Comparison of ENCODE assay signal across 18 cellular contexts in the genomic region with DNA sequence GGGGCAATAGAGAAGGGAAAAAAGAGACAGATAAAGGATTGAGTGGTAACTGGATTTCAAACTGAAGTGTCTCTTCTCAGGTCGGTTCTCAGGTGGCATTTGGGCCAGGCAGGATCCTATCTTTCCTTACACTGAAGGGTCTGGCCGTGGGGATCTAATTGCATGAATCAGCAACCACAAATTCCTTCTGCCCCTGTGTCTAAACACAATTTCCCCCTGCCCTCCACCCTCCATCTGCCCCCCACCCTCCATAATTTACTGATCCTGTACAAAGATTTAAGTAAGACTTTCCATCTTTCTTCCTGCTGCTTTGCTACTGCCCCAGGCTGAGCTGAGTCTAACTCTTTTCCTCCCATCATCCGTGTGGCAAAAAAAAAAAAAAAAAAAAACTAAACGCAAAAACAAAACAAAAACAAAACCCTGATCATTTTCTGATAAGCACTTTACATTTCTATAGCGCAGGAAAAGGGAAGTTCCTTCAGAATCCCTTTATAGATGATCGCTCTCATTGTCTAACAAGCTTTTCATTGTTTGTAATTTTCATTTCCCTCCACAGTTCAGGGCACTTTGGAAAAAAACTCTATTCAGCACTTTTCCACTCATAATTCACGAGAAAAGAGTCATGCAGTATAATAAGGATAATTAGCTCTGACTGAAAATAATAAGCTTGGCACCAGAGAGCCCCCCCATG.
DNase-seq lines count a peak whose midpoint lies in the region; ATAC-seq, FAIRE-seq and TF ChIP-seq lines count a peak whose summit lies in the region.
"Had no signal": no experiment of that assay in that cellular context is flagged by ENCODE, and none has a peak within 500 bp of the region (broad histone marks: within the 10 kb centered on the region; RNA-seq: fewer than 3 reads in every experiment).

No MANE protein-coding gene starts in this region.

- no peak for TF ChIP-seq CTCF in osteocyte (IDR thresholded peaks at IDR 0.05)

- ATAC-seq in HG03565 (IDR thresholded peaks at IDR 0.05; ENCODE audit: unreplicated experiment): no peak

- peak; percentile 33 for FAIRE-seq in GM12892 (lab: Jason Lieb, UNC)
- FAIRE-seq: endothelial cell of umbilical vein, G401.6, H54, TTC549 had no signal

- no peaks in the 10 kb centered on the region for H3K27me3 ChIP-seq in adipocyte (replicated peaks; ENCODE audit: control insufficient read depth, insufficient read depth, low read length)
- H3K27me3 ChIP-seq: BLaER1, stomach had no signal

- H3K36me3 Mint-ChIP-seq in osteocyte (ENCODE audit: unreplicated experiment): no peaks in the 10 kb centered on the region
- H3K36me3 Mint-ChIP-seq: naive B cell had no signal

- TF ChIP-seq POLR2A in GM12892 (IDR thresholded peaks at IDR 0.05; ENCODE audit: low read depth, low read length): no peak

- no peak overlapping the region for H3K9ac ChIP-seq in adipocyte (ENCODE audit: low read length)
- H3K9ac ChIP-seq: BLaER1 had no signal

- H3K36me3 ChIP-seq in adipocyte (ENCODE audit: control insufficient read depth, insufficient read depth, low read length, severe bottlenecking): no peaks in the 10 kb centered on the region
- H3K36me3 ChIP-seq: BLaER1, stomach had no signal

- no peak overlapping the region for H3K4me3 ChIP-seq in adipocyte (ENCODE audit: low read length)
- H3K4me3 ChIP-seq: BLaER1, stomach had no signal

- H3K4me1 Mint-ChIP-seq in osteocyte (ENCODE audit: unreplicated experiment): peaks cover 40% of the 10 kb centered on the region

- H3K9me3 ChIP-seq in adipocyte (ENCODE audit: control insufficient read depth, low read length): no peaks in the 10 kb centered on the region
- H3K9me3 ChIP-seq: BLaER1, stomach had no signal

- no peaks in the 10 kb centered on the region for H3K9me3 Mint-ChIP-seq in osteocyte (ENCODE audit: unreplicated experiment)
- H3K9me3 Mint-ChIP-seq: activated naive CD4-positive, alpha-beta T cell treated with anti-CD3 and anti-CD28 coated beads for 36 hours; naive B cell had no signal

- no peak for DNase-seq in GM12892 (ENCODE audit: insufficient read length)
- DNase-seq in NCI-H1417 treated with DMSO at 0.1 percent for 48 hours (lab: John Stamatoyannopoulos, UW): peak; percentile 54
- DNase-seq in adipocyte (ENCODE audit: low read depth): peak; percentile 36
- no peak for DNase-seq in osteocyte (ENCODE audit: extremely low spot score, unreplicated experiment)
- DNase-seq in hippocampal formation (lab: John Stamatoyannopoulos, UW): no peak
- DNase-seq in stimulated activated CD4-positive, alpha-beta T cell treated with anti-CD3 and anti-CD28 coated beads, Interleukin-4, amount 100 ng/mL, for 4 hours: no peak
- no peak for DNase-seq in SHP77 (lab: John Stamatoyannopoulos, UW)
- DNase-seq: activated naive CD4-positive, alpha-beta T cell treated with anti-CD3 and anti-CD28 coated beads for 36 hours; left cardiac atrium; naive B cell; SHP77 treated with DMSO at 0.1 percent for 48 hours; stomach had no signal

- peak overlapping the region; percentile 90 for H3K27ac Mint-ChIP-seq in osteocyte (ENCODE audit: unreplicated experiment)
- H3K27ac Mint-ChIP-seq: activated naive CD4-positive, alpha-beta T cell treated with anti-CD3 and anti-CD28 coated beads for 36 hours had no signal

- peaks cover 13% of the 10 kb centered on the region for H3K4me1 ChIP-seq in adipocyte (ENCODE audit: control insufficient read depth, insufficient read depth, low read length)

- H3K27me3 Mint-ChIP-seq in osteocyte (ENCODE audit: unreplicated experiment): no peaks in the 10 kb centered on the region

- no peak overlapping the region for H3K4me3 Mint-ChIP-seq in osteocyte (ENCODE audit: unreplicated experiment)
- H3K4me3 Mint-ChIP-seq: activated naive CD4-positive, alpha-beta T cell treated with anti-CD3 and anti-CD28 coated beads for 36 hours; naive B cell had no signal

Comparison
In these comparisons a context has a peak if more than half of its experiments do, and no peak if none do; other contexts are left out.
1. DNase-seq: peak in NCI-H1417 treated with DMSO at 0.1 percent for 48 hours (single experiment) and adipocyte (single experiment); none in GM12892 (single experiment), osteocyte (single experiment), hippocampal formation (0 of 2), stimulated activated CD4-positive, alpha-beta T cell treated with anti-CD3 and anti-CD28 coated beads, Interleukin-4, amount 100 ng/mL, for 4 hours (0 of 2) and SHP77 (0 of 2).